Comparison of ENCODE assay signal across 20 cellular contexts in genomic region chr9:106560540-106560939, GRCh38.
A peak's percentile ranks its signal among the peaks of the same experiment; 100 is the strongest.
DNase-seq lines count a peak whose midpoint lies in the region; ATAC-seq and TF ChIP-seq lines count a peak whose summit lies in the region.
"Had no signal": no experiment of that assay in that cellular context is flagged by ENCODE, and none has a peak within 500 bp of the region (broad histone marks: within the 10 kb centered on the region; RNA-seq: fewer than 3 reads in every experiment).

No MANE protein-coding gene starts in this region.

- no peaks in the 10 kb centered on the region for H3K27me3 Mint-ChIP-seq in neural crest cell (ENCODE audit: low read depth)
- H3K27me3 Mint-ChIP-seq in stimulated activated naive CD8-positive, alpha-beta T cell treated with anti-CD3 and anti-CD28 coated beads, Interleukin-15, amount 100 ng/mL, for 72 hours, result no peaks in the 10 kb centered on the region

- peaks cover 7% of the 10 kb centered on the region for H3K9me3 Mint-ChIP-seq in neural crest cell
- peaks cover 0 to 14% of the 10 kb centered on the region in 2 donors for H3K9me3 Mint-ChIP-seq in stimulated activated naive CD8-positive, alpha-beta T cell treated with anti-CD3 and anti-CD28 coated beads, Interleukin-15, amount 100 ng/mL, for 72 hours

- DNase-seq in GM12864 (ENCODE audit: low read depth) (no peak), neural crest cell (ENCODE audit: low read depth, low spot score) (no peak), psoas muscle (no peak)
- DNase-seq in Jurkat, Clone E6-1 (ENCODE audit: low read depth, low spot score), result peak; percentile 5
- no peak for DNase-seq in stimulated activated naive CD8-positive, alpha-beta T cell treated with anti-CD3 and anti-CD28 coated beads, Interleukin-15, amount 100 ng/mL, for 72 hours
- DNase-seq in activated CD4-positive, alpha-beta T cell treated with anti-CD3 and anti-CD28 coated beads for 1 hour, result no peak
- DNase-seq: activated CD4-positive, alpha-beta T cell treated with anti-CD3 and anti-CD28 coated beads for 4 hours; activated naive CD4-positive, alpha-beta T cell treated with anti-CD3 and anti-CD28 coated beads, Interleukin-2, amount 50 U/mL, for 16 hours; activated T-cell treated with anti-CD3 and anti-CD28 coated beads for 4 hours; DMS79 treated with DMSO at 0.1 percent for 48 hours; immature natural killer cell; NCI-H526; stimulated activated naive CD4-positive, alpha-beta T cell had no signal

- H3K36me3 ChIP-seq in psoas muscle (ENCODE audit: insufficient read depth in 1 of 2, low read depth in 1 of 2), result no peaks in the 10 kb centered on the region
- H3K36me3 ChIP-seq: cardiac muscle cell, gastroesophageal sphincter had no signal

- intact Hi-C loops in psoas muscle (cut with DNase I), result no loop called here

- peak; percentile 43 for TF ChIP-seq CTCF in GM12864 (IDR thresholded peaks at IDR 0.05; ENCODE audit: low read depth, low read length, missing control alignments)
- peak; percentile 61 for TF ChIP-seq CTCF in VCaP (conservative IDR thresholded peaks at IDR 0.05)
- peak; percentile 53 for TF ChIP-seq CTCF in neural crest cell (conservative IDR thresholded peaks at IDR 0.05)
- no peak for TF ChIP-seq CTCF in psoas muscle (IDR thresholded peaks at IDR 0.05)

- no peaks in the 10 kb centered on the region for H3K9me3 ChIP-seq in psoas muscle
- H3K9me3 ChIP-seq: gastroesophageal sphincter had no signal

- no peaks in the 10 kb centered on the region for H3K4me1 ChIP-seq in psoas muscle
- H3K4me1 ChIP-seq: gastroesophageal sphincter had no signal

- H3K27me3 ChIP-seq in psoas muscle (ENCODE audit: insufficient read depth in 3 of 3, low read length in 2 of 3), result no peaks in the 10 kb centered on the region
- H3K27me3 ChIP-seq: cardiac muscle cell, gastroesophageal sphincter had no signal

- H3K4me1 Mint-ChIP-seq in neural crest cell, result no peaks in the 10 kb centered on the region
- H3K4me1 Mint-ChIP-seq in stimulated activated naive CD8-positive, alpha-beta T cell treated with anti-CD3 and anti-CD28 coated beads, Interleukin-15, amount 100 ng/mL, for 72 hours, result no peaks in the 10 kb centered on the region
- H3K4me1 Mint-ChIP-seq: immature natural killer cell had no signal

- no peak for ATAC-seq in stimulated activated naive CD8-positive, alpha-beta T cell treated with anti-CD3 and anti-CD28 coated beads, Interleukin-15, amount 100 ng/mL, for 72 hours
- no peak for ATAC-seq in psoas muscle
- ATAC-seq: gastroesophageal sphincter, K562, Right ventricle myocardium inferior had no signal

- peaks cover 2% of the 10 kb centered on the region for H3K36me3 Mint-ChIP-seq in neural crest cell (ENCODE audit: low read depth)

- H3K27ac ChIP-seq in VCaP (no peak overlapping the region), psoas muscle (no peak overlapping the region)
- H3K27ac ChIP-seq: cardiac muscle cell, gastroesophageal sphincter, skin epidermis had no signal

- no peak overlapping the region for H3K4me3 Mint-ChIP-seq in neural crest cell
- H3K4me3 Mint-ChIP-seq in stimulated activated naive CD8-positive, alpha-beta T cell treated with anti-CD3 and anti-CD28 coated beads, Interleukin-15, amount 100 ng/mL, for 72 hours, result no peak overlapping the region
- H3K4me3 Mint-ChIP-seq: immature natural killer cell; T-helper 2 cell treated with Interferon-gamma antibody and Interleukin-4, amounts not matched to agents 5 μg/mL and 100 μg/mL, for 36 hours had no signal

- H3K4me3 ChIP-seq in GM12864 (ENCODE audit: low read depth, low read length) (no peak overlapping the region), psoas muscle (no peak overlapping the region)
- no peak overlapping the region for H3K4me3 ChIP-seq in Jurkat, Clone E6-1 (ENCODE audit: low read length)
- H3K4me3 ChIP-seq: cardiac muscle cell, gastroesophageal sphincter, K562, skin epidermis had no signal

- WGBS in psoas muscle, 3 donors, result 96 to 99% (median 97%) methylated on average over 1 of the region's 1 CpG

- no peak overlapping the region for H3K27ac Mint-ChIP-seq in neural crest cell (ENCODE audit: unreplicated experiment)
- no peak overlapping the region for H3K27ac Mint-ChIP-seq in stimulated activated naive CD8-positive, alpha-beta T cell treated with anti-CD3 and anti-CD28 coated beads, Interleukin-15, amount 100 ng/mL, for 72 hours
- H3K27ac Mint-ChIP-seq: immature natural killer cell; T-helper 2 cell treated with Interferon-gamma antibody and Interleukin-4, amounts not matched to agents 5 μg/mL and 100 μg/mL, for 36 hours had no signal
